Comparison of ENCODE assay signal across 27 cellular contexts in genomic region chr6:77017537-77017936, GRCh38.
"Had no signal": no experiment of that assay in that cellular context is flagged by ENCODE, and none has a peak within 500 bp of the region (broad histone marks: within the 10 kb centered on the region; RNA-seq: fewer than 3 reads in every experiment).

No MANE protein-coding gene starts in this region.

- H3K27ac ChIP-seq: stomach, suprapubic skin, testis, thoracic aorta, thyroid gland, tibial artery, tibial nerve, transverse colon, upper lobe of left lung, upper lobe of right lung, uterus, vagina had no signal

- H3K4me1 ChIP-seq: stomach, suprapubic skin, testis, thyroid gland, tibial nerve, transverse colon, upper lobe of left lung, upper lobe of right lung, uterus, vagina had no signal

- DNase-seq: stimulated activated CD4-positive, alpha-beta T cell treated with anti-CD3 and anti-CD28 coated beads, Interleukin-2, amount 100 ng/mL, for 48 hours; stimulated activated CD4-positive, alpha-beta T cell treated with anti-CD3 and anti-CD28 coated beads, Interleukin-4, amount 100 ng/mL, for 1 hour; stimulated activated CD4-positive, alpha-beta T cell treated with anti-CD3 and anti-CD28 coated beads, Interleukin-4, amount 100 ng/mL, for 24 hours; stimulated activated CD4-positive, alpha-beta T cell treated with anti-CD3 and anti-CD28 coated beads, Interleukin-4, amount 100 ng/mL, for 4 hours; stimulated activated CD8-positive, alpha-beta memory T cell treated with anti-CD3 and anti-CD28 coated beads, Interleukin-4, amount 100 ng/mL, for 48 hours; stimulated activated naive B cell treated with anti-CD40 and anti-IgM and Interleukin-4, amounts not matched to agents 10 μg/mL and 1 μg/mL and 100 μg/mL, for 72 hours; stimulated activated naive CD4-positive, alpha-beta T cell; stimulated activated naive CD4-positive, alpha-beta T cell treated with Interleukin-2 at 50 U/mL for 16 hours; stimulated activated naive CD8-positive, alpha-beta T cell treated with anti-CD3 and anti-CD28 coated beads, Interleukin-15, amount 100 ng/mL, for 72 hours; stimulated activated naive CD8-positive, alpha-beta T cell treated with anti-CD3 and anti-CD28 coated beads, Interleukin-15, Interleukin-2, amounts not matched to agents 100 U/mL and 50 U/mL, for 24 hours; stomach; substantia nigra; testis; thyroid gland; tibial artery; transverse colon; trophoblast cell; upper lobe of left lung; upper lobe of right lung; uterus had no signal

- H3K9me3 ChIP-seq: stomach, suprapubic skin, testis, thoracic aorta, thyroid gland, tibial artery, tibial nerve, transverse colon, upper lobe of left lung, upper lobe of right lung, uterus, vagina had no signal

- ATAC-seq: stimulated activated effector memory CD8-positive, alpha-beta T cell treated with anti-CD3 and anti-CD28 coated beads, Interleukin-12 subunit alpha, Interleukin-12 subunit beta, amount 100 ng/mL, for 72 hours; stimulated activated memory B cell treated with anti-CD40 and anti-IgM and Interleukin-4, amounts not matched to agents 10 μg/mL and 1 μg/mL and 100 μg/mL, for 72 hours; stimulated activated naive B cell treated with anti-CD40 and anti-IgM and Interleukin-4, amounts not matched to agents 10 μg/mL and 1 μg/mL and 100 μg/mL, for 72 hours; stimulated activated naive CD8-positive, alpha-beta T cell treated with anti-CD3 and anti-CD28 coated beads, Interleukin-15, amount 100 ng/mL, for 72 hours; stimulated activated naive CD8-positive, alpha-beta T cell treated with anti-CD3 and anti-CD28 coated beads, Interleukin-15, Interleukin-2, amounts not matched to agents 100 U/mL and 50 U/mL, for 24 hours; upper lobe of right lung had no signal

- H3K36me3 ChIP-seq: stomach, suprapubic skin, thoracic aorta, thyroid gland, tibial artery, tibial nerve, transverse colon, upper lobe of left lung, upper lobe of right lung, uterus, vagina had no signal

- H3K27me3 ChIP-seq: stomach, suprapubic skin, testis, thyroid gland, tibial artery, tibial nerve, transverse colon, upper lobe of left lung, upper lobe of right lung, uterus, vagina had no signal

- FAIRE-seq: urothelium cell line had no signal

- H3K4me3 ChIP-seq: stomach, suprapubic skin, testis, thoracic aorta, thyroid gland, tibial artery, tibial nerve, transverse colon, upper lobe of left lung, upper lobe of right lung, uterus, vagina had no signal
